2 cellular contexts compared by ENCODE assay signal in genomic region chr19:40284501-40285352, GRCh38.
TF ChIP-seq lines count a peak whose summit lies in the region.

AKT2 (minus strand) TSS chr19:40285345; CDS start chr19:40265267, 20,078 bp downstream.

TF ChIP-seq in HEK293, 187 proteins besides CTCF, POLR2A, EP300 and RAD21 (continued from another document and continues in another):
- TF ChIP-seq KLF9 (tag by site-specific recombination; IDR thresholded peaks at IDR 0.05; ENCODE audit: low read depth) (peak; percentile 75), ZNF157 (tag by site-specific recombination; IDR thresholded peaks at IDR 0.05) (peak; percentile 40; the same call in 1 of the 2 replicates), YY2 (tag by site-specific recombination; IDR thresholded peaks at IDR 0.05) (peak; percentile 71; the same call in 1 of the 2 replicates), SP3 (tag by site-specific recombination; IDR thresholded peaks at IDR 0.05) (peak; percentile 77), ZNF776 (tag by site-specific recombination; IDR thresholded peaks at IDR 0.05; ENCODE audit: borderline replicate concordance) (no peak), ZNF366 (tag by site-specific recombination; conservative IDR thresholded peaks at IDR 0.05) (no peak), ZNF629 (tag by site-specific recombination; IDR thresholded peaks at IDR 0.05) (peak; percentile 23; the same call in 1 of the 2 replicates), RBAK (tag by site-specific recombination; IDR thresholded peaks at IDR 0.05) (no peak), ZNF501 (tag by site-specific recombination; IDR thresholded peaks at IDR 0.05) (0 out of 2 replicates have a peak, but pooled peaks have one; percentile 66), PRDM2 (tag by site-specific recombination; IDR thresholded peaks at IDR 0.05; ENCODE audit: borderline replicate concordance) (no peak), ZFHX2 (tag by site-specific recombination; conservative IDR thresholded peaks at IDR 0.05) (peak; percentile 90), ZNF449 (tag by site-specific recombination; IDR thresholded peaks at IDR 0.05) (peak; percentile 27; the same call in 1 of the 2 replicates), REPIN1 (tag by site-specific recombination; IDR thresholded peaks at IDR 0.05; ENCODE audit: low read depth) (peak; percentile 35; the same call in 1 of the 2 replicates), PBX3 (CRISPR knock-in tag; IDR thresholded peaks at IDR 0.05) (peak; percentile 33; the same call in 1 of the 2 replicates), ZNF146 (tag by site-specific recombination; IDR thresholded peaks at IDR 0.05) (no peak; the same call in 1 of the 2 replicates), ZNF624 (tag by site-specific recombination; IDR thresholded peaks at IDR 0.05) (no peak), ZNF610 (tag by site-specific recombination; IDR thresholded peaks at IDR 0.05; ENCODE audit: borderline replicate concordance) (no peak)

TF ChIP-seq in HepG2, 621 proteins besides CTCF, POLR2A, EP300 and RAD21 (continued from another document and continues in another):
- TF ChIP-seq ZNF770 (CRISPR knock-in tag; IDR thresholded peaks at IDR 0.05) (no peak), ZSCAN31 (CRISPR knock-in tag; IDR thresholded peaks at IDR 0.05; ENCODE audit: low read depth) (0 out of 2 replicates have a peak, but pooled peaks have one; percentile 53), GMEB1 (CRISPR knock-in tag; IDR thresholded peaks at IDR 0.05; ENCODE audit: borderline replicate concordance) (0 out of 2 replicates have a peak, but pooled peaks have one; percentile 34), ZBTB33 (CRISPR knock-in tag; IDR thresholded peaks at IDR 0.05) (no peak), ZNF274 (CRISPR knock-in tag; IDR thresholded peaks at IDR 0.05) (peak; percentile 33; the same call in 1 of the 2 replicates), ELF4 (CRISPR knock-in tag; IDR thresholded peaks at IDR 0.05; ENCODE audit: borderline replicate concordance) (0 out of 2 replicates have a peak, but pooled peaks have one; percentile 26), ZBTB7A (CRISPR knock-in tag; IDR thresholded peaks at IDR 0.05) (peak; percentile 89), PRMT3 (CRISPR knock-in tag; IDR thresholded peaks at IDR 0.05; ENCODE audit: borderline replicate concordance, low read depth) (no peak), ZNF230 (CRISPR knock-in tag; IDR thresholded peaks at IDR 0.05) (0 out of 2 replicates have a peak, but pooled peaks have one; percentile 35), HOXD1 (CRISPR knock-in tag; IDR thresholded peaks at IDR 0.05) (peak; percentile 50; the same call in 1 of the 2 replicates), ZNF296 (CRISPR knock-in tag; conservative IDR thresholded peaks at IDR 0.05) (no peak), HOXA3 (CRISPR knock-in tag; IDR thresholded peaks at IDR 0.05) (0 out of 2 replicates have a peak, but pooled peaks have one; percentile 10), MYC (CRISPR knock-in tag; IDR thresholded peaks at IDR 0.05; ENCODE audit: borderline replicate concordance) (peak; percentile 71), TP53 (CRISPR knock-in tag; conservative IDR thresholded peaks at IDR 0.05) (no peak), PAF1 (CRISPR knock-in tag; IDR thresholded peaks at IDR 0.05) (no peak), ZNF430 (CRISPR knock-in tag; IDR thresholded peaks at IDR 0.05) (peak; percentile 46; the same call in 1 of the 2 replicates), RBFOX2 (IDR thresholded peaks at IDR 0.05; ENCODE audit: low read depth, low read length) (peak; percentile 81), ZBTB25 (CRISPR knock-in tag; IDR thresholded peaks at IDR 0.05) (peak; percentile 57; the same call in 1 of the 2 replicates), ZSCAN5A (CRISPR knock-in tag; IDR thresholded peaks at IDR 0.05; ENCODE audit: borderline replicate concordance) (0 out of 2 replicates have a peak, but pooled peaks have one; percentile 51), ZNF543 (CRISPR knock-in tag; IDR thresholded peaks at IDR 0.05) (peak; percentile 44; the same call in 1 of the 2 replicates), MXI1 (IDR thresholded peaks at IDR 0.05; ENCODE audit: borderline replicate concordance, low read depth, low read length) (peak; percentile 35; the same call in 1 of the 3 replicates), ZNF639 (CRISPR knock-in tag; conservative IDR thresholded peaks at IDR 0.05) (peak; percentile 61; the same call in 1 of the 2 replicates), ZNF235 (CRISPR knock-in tag; IDR thresholded peaks at IDR 0.05; ENCODE audit: borderline replicate concordance) (0 out of 2 replicates have a peak, but pooled peaks have one; percentile 1), ZBTB26 (CRISPR knock-in tag; IDR thresholded peaks at IDR 0.05; ENCODE audit: borderline replicate concordance) (no peak; the same call in 1 of the 2 replicates), ZNF749 (CRISPR knock-in tag; IDR thresholded peaks at IDR 0.05; ENCODE audit: borderline replicate concordance) (no peak), SP4 (CRISPR knock-in tag; IDR thresholded peaks at IDR 0.05) (peak; percentile 57; the same call in 1 of the 2 replicates), ZNF670 (CRISPR knock-in tag; IDR thresholded peaks at IDR 0.05; ENCODE audit: borderline replicate concordance) (0 out of 2 replicates have a peak, but pooled peaks have one; percentile 9), TMF1 (CRISPR knock-in tag; IDR thresholded peaks at IDR 0.05; ENCODE audit: low read depth) (peak; percentile 54; the same call in 1 of the 2 replicates), TARDBP (CRISPR knock-in tag; IDR thresholded peaks at IDR 0.05) (peak; percentile 85), ZNF737 (CRISPR knock-in tag; IDR thresholded peaks at IDR 0.05; ENCODE audit: borderline replicate concordance) (no peak), NFE2 (CRISPR knock-in tag; IDR thresholded peaks at IDR 0.05) (no peak), FOXM1 (CRISPR knock-in tag; IDR thresholded peaks at IDR 0.05) (peak; percentile 26; the same call in 1 of the 2 replicates), HNF1A (IDR thresholded peaks at IDR 0.05; ENCODE audit: low read depth) (no peak), HNF1A (CRISPR knock-in tag; IDR thresholded peaks at IDR 0.05; ENCODE audit: borderline replicate concordance) (0 out of 2 replicates have a peak, but pooled peaks have one; percentile 21), ASH2L (IDR thresholded peaks at IDR 0.05; ENCODE audit: insufficient read length, low read depth, low read length) (peak; percentile 45), ZNF841 (CRISPR knock-in tag; IDR thresholded peaks at IDR 0.05; ENCODE audit: borderline replicate concordance) (0 out of 2 replicates have a peak, but pooled peaks have one; percentile 60), KDM3A (CRISPR knock-in tag; IDR thresholded peaks at IDR 0.05; ENCODE audit: low read depth) (no peak), ZNF709 (CRISPR knock-in tag; IDR thresholded peaks at IDR 0.05) (peak; percentile 72; the same call in 1 of the 2 replicates), ZNF263 (CRISPR knock-in tag; IDR thresholded peaks at IDR 0.05) (0 out of 2 replicates have a peak, but pooled peaks have one; percentile 7)
